ENCODE assay signal across 1 cellular context in genomic region chr2:121902171-121902591, GRCh38.
TF ChIP-seq lines count a peak whose summit lies in the region.

No MANE protein-coding gene starts in this region.

TF ChIP-seq in WTC11, 78 proteins besides CTCF, POLR2A, EP300 and RAD21 (continued from another document):
- no peak for TF ChIP-seq ZNF532 (CRISPR knock-in tag; IDR thresholded peaks at IDR 0.05; ENCODE audit: borderline replicate concordance)
- TF ChIP-seq RORB (CRISPR knock-in tag; IDR thresholded peaks at IDR 0.05) = no peak
- TF ChIP-seq ZNF396 (CRISPR knock-in tag; IDR thresholded peaks at IDR 0.05; ENCODE audit: borderline replicate concordance) = no peak
- no peak for TF ChIP-seq GABPB1 (CRISPR knock-in tag; IDR thresholded peaks at IDR 0.05)
- no peak for TF ChIP-seq STAT6 (CRISPR knock-in tag; conservative IDR thresholded peaks at IDR 0.05; ENCODE audit: low read depth)
- no peak for TF ChIP-seq ZNF121 (CRISPR knock-in tag; IDR thresholded peaks at IDR 0.05)
- no peak for TF ChIP-seq TEAD4 (CRISPR knock-in tag; IDR thresholded peaks at IDR 0.05)
- no peak for TF ChIP-seq HMGA2 (CRISPR knock-in tag; IDR thresholded peaks at IDR 0.05)
- TF ChIP-seq ZNF423 (CRISPR knock-in tag; IDR thresholded peaks at IDR 0.05) = no peak
